Comparison of ENCODE assay signal across 8 cellular contexts in genomic region chr12:100745378-100746071, GRCh38. TPM values are rescaled to one million over a fixed set of nuclear protein-coding genes. Genes with fewer than 3 reads are reported as not detected.
"Had no signal": no experiment of that assay in that cellular context is flagged by ENCODE, and none has a peak within 500 bp of the region (broad histone marks: within the 10 kb centered on the region; RNA-seq: fewer than 3 reads in every experiment).

No MANE protein-coding gene starts in this region.

- H3K27ac ChIP-seq: GM23248, HL-60 had no signal

- H2AFZ ChIP-seq: GM23248 had no signal

- H3K9ac ChIP-seq: GM23248 had no signal

- DNase-seq: GM23248, GOT3, H9, HCEC 1CT, KG1 had no signal

- H3K4me3 ChIP-seq: GM23248 had no signal

- FAIRE-seq: H54 had no signal

RNA-seq across cellular contexts. Expression of gene ANO4, which starts 49.1 kb away (rescaled TPM):
- polyA plus RNA-seq: IgD-negative memory B cell had no signal
